8 cellular contexts compared by ENCODE assay signal in the genomic region with DNA sequence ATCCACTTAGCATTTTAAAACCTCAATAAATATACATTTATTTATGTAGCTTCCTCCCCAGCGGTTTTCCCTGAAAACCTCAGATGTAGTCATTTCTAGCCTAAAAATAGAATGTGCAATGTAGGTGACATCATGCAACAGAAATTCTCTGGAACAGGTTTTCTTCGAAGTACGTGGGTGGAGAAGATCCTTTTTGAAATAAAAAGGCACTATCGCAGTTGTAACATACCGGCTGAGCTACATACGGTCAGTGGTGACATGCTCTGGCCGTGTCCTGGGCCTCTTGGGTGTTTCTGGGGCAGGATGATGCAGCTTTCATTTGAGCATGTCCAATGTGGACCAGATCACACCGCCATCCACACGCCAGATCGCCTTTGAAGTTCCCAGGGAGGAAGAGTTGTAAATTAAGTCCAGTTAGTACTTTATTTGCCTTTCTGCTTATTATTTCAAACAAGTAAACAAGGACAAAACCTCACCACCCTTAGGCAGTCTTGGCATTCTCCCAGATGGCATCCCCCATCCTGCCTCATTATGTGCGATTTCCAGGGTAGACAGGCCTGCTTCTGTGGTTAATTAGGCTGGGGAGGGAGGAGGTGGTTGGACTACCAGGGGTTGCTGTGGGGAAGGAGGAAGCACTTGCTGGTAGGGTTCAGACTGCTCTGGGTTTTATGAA.
DNase-seq lines count a peak whose midpoint lies in the region; ATAC-seq lines count a peak whose summit lies in the region.

No MANE protein-coding gene starts in this region.

- ATAC-seq in HG03139 (IDR thresholded peaks at IDR 0.05; ENCODE audit: unreplicated experiment) = no peak

- peaks cover 23% of the 10 kb centered on the region for H3K4me1 ChIP-seq in adipocyte (ENCODE audit: control insufficient read depth, insufficient read depth, low read length)

- H3K4me3 ChIP-seq in adipocyte (ENCODE audit: low read length) = peak overlapping the region; percentile 20

- H3K9me3 ChIP-seq in adipocyte (ENCODE audit: control insufficient read depth, low read length) = no peaks in the 10 kb centered on the region

- peak overlapping the region; percentile 25 for H3K9ac ChIP-seq in adipocyte (ENCODE audit: low read length)

- no peaks in the 10 kb centered on the region for H3K27me3 ChIP-seq in adipocyte (replicated peaks; ENCODE audit: control insufficient read depth, insufficient read depth, low read length)

- no peaks in the 10 kb centered on the region for H3K36me3 ChIP-seq in adipocyte (ENCODE audit: control insufficient read depth, insufficient read depth, low read length, severe bottlenecking)

- peak; percentile 32 for DNase-seq in NCI-H345 (lab: John Stamatoyannopoulos, UW)
- no peak for DNase-seq in NCI-H345 treated with DMSO at 0.1 percent for 48 hours (lab: John Stamatoyannopoulos, UW; ENCODE audit: unreplicated experiment)
- peak; percentile 30 for DNase-seq in NCI-H2107 (lab: John Stamatoyannopoulos, UW)
- DNase-seq in adipocyte (ENCODE audit: low read depth) = peak; percentile 84
- DNase-seq in occipital lobe (lab: John Stamatoyannopoulos, UW) = peak; percentile 5
- DNase-seq in GM19238 (ENCODE audit: insufficient read length, low spot score) = no peak
- DNase-seq in central memory CD4-positive, alpha-beta T cell = no peak

Comparison
In these comparisons a context has a peak if more than half of its experiments do, and no peak if none do; other contexts are left out.
1. DNase-seq: peak in NCI-H345 (single experiment), NCI-H2107 (single experiment), adipocyte (single experiment) and occipital lobe (single experiment); none in NCI-H345 treated with DMSO at 0.1 percent for 48 hours (single experiment), GM19238 (single experiment) and central memory CD4-positive, alpha-beta T cell (single experiment).